1 cellular context compared by ENCODE assay signal in the genomic region with DNA sequence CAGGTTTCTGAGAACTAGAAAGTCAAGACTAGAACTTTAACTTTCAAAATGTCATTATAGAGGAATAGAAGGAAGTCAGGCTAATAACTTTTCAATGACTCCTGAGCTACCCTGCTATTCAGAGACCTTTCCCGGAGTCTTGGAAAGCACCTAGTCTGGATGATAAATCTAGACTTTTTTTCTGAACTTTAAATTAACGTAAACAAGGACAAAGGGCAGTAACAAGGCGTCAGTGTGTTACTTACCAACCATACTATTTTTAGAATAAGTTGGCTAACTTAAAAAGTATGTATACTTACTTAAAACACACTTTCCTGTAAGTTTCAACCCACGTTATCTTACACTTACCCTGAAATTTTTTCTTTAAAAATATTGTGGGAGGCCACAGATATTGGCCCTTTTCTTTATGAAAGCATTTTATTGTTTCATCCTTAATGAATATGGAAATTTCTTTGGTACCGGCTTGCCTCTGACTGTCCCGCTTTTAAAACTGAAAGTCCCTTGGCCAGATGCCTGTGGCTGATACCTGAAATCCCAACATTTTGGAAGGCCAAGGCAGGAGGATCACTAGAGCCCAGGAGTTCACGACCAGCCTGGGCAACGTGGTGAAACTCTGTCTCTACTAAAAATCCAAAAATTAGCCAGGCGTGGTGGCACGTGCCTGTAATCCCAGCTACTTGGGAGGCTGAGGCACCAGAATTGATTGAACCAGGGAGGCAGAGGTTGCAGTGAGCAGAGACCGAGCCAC.
TF ChIP-seq lines count a peak whose summit lies in the region.

No MANE protein-coding gene starts in this region.

TF ChIP-seq in A549, 52 proteins besides CTCF, POLR2A, EP300 and RAD21 (continued from another document):
- TF ChIP-seq CHD2 (IDR thresholded peaks at IDR 0.05; ENCODE audit: low read length, partially characterized antibody): no peak
TF ChIP-seq in A549: peak in this region for 0.
